ENCODE assay signal across 8 cellular contexts in the genomic region with DNA sequence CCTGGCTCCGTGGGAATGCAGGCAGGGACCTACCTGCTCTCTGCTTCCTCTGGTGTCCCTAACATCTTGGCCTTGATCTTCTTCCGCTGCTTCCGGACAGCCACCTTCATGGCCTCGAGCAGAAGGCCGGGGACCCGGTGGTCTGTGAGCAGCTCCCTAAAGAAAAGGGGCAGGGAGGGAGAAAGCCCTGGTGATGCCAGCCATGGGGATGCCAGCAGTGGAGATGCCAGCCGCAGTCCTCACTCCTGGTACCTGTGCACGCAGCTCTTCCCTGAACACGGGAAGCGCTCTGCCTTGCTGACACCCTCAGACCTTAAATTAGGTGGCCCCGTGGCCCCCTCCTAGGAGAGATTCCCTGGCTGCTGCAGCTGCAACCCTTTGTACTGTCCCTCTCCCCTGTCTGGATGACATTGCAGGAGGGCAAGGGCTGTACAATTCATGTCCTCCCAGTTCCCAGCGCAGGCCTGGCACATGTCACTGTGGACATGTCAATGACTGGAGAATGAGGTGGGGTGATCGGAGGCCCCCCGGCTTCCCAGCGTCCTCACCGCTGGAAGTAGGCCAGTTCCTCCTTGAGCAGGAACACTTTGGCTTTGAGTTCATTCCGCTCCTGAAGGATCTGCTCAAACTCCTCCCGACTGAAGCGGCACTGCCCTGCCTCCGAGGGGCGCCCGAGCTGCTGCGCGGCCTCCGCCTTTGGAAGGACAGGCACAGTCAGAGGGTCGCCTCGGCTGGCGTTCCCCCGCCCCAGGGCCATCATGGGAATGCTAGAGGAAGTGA. TPM values are rescaled to one million over a fixed set of nuclear protein-coding genes. Genes with fewer than 3 reads are reported as not detected.
DNase-seq lines count a peak whose midpoint lies in the region; ATAC-seq and TF ChIP-seq lines count a peak whose summit lies in the region.

No MANE protein-coding gene starts in this region.

- H3K27me3 ChIP-seq in HCT116 (ENCODE audit: insufficient read depth, low read length) (no peaks in the 10 kb centered on the region), skeletal muscle tissue (ENCODE audit: control insufficient read depth in 3 of 3, insufficient read depth in 3 of 3, low read length in 3 of 3) (no peaks in the 10 kb centered on the region)

- no peaks in the 10 kb centered on the region for H3K79me2 ChIP-seq in HCT116 (ENCODE audit: insufficient read depth, low read length)

- no peaks in the 10 kb centered on the region for H3K9me2 ChIP-seq in HCT116 (ENCODE audit: insufficient read depth)

- BruUV-seq in HCT116 (replicated peaks; lab: Mats Ljungman, UMichigan), result no TSS peak

- peaks cover 21 to 24% of the 10 kb centered on the region in 2 experiments for H3K36me3 ChIP-seq in HCT116 (ENCODE audit: control insufficient read depth in 1 of 2, insufficient read depth in 2 of 2, low read length in 2 of 2)
- peaks cover 43 to 50% (median 45%) of the 10 kb centered on the region in 3 donors for H3K36me3 ChIP-seq in skeletal muscle tissue (ENCODE audit: control insufficient read depth in 3 of 3, insufficient read depth in 3 of 3, low read length in 3 of 3)

- peak in 2 of 3 experiments; percentile 33 to 54; a peak in 2 of 6 replicates for TF ChIP-seq CTCF in HCT116 (IDR thresholded peaks at IDR 0.05 in 2 of 3, conservative IDR thresholded peaks at IDR 0.05 in 1 of 3; ENCODE audit: borderline replicate concordance in 1 of 3, insufficient read depth in 1 of 3, low read depth in 2 of 3, low read length in 2 of 3)

- peak overlapping the region; percentile 99 for H3K4me2 ChIP-seq in HCT116 (ENCODE audit: low read length)

- no peak overlapping the region for H2AFZ ChIP-seq in HCT116 (ENCODE audit: low read depth, low read length, poor library complexity, severe bottlenecking)

- no peaks in the 10 kb centered on the region for H3K9me3 ChIP-seq in HCT116 (ENCODE audit: control insufficient read depth in 1 of 2, insufficient read depth in 1 of 2, low read depth in 1 of 2, low read length in 2 of 2)
- no peaks in the 10 kb centered on the region for H3K9me3 ChIP-seq in skeletal muscle tissue (ENCODE audit: control insufficient read depth in 3 of 3, low read length in 3 of 3)

- no peak for TF ChIP-seq POLR2A in HCT116 (IDR thresholded peaks at IDR 0.05; ENCODE audit: borderline replicate concordance, extremely low read depth, insufficient read depth, insufficient read length)

- CTCF ChIA-PET in HCT116 (lab: Charles Lee), result interaction anchor here (0.9 to 4.2 kb wide), 22 partner anchors 11 to 394 kb away, joined by 3 to 70 read pairs (median 4); partner anchors contain the start of genes PRPF8 and SLC43A2

- H4K20me1 ChIP-seq in HCT116 (ENCODE audit: insufficient read depth), result no peaks in the 10 kb centered on the region

- DNase-seq in Ammon's horn (ENCODE audit: low spot score), result peak; percentile 54
- DNase-seq in HCT116 (ENCODE audit: low read depth, low spot score), result peak; percentile 12
- no peak for DNase-seq in activated T-helper 1 cell treated with anti-CD3 and anti-CD28 coated beads, Interleukin-12 subunit alpha, Interleukin-12 subunit beta, Interleukin-2, Interleukin-4 antibody, amounts not matched to agents 30 ng/mL and 10 ng/mL and 1 ng/mL, durations not matched to agents 14 hours and 24 hours and 36 hours (ENCODE audit: low spot score)
- DNase-seq in left ventricle myocardium superior, result peak; percentile 74
- DNase-seq in effector CD4-positive, alpha-beta T cell, result no peak
- no peak for DNase-seq in NCI-H2107 treated with DMSO at 0.1 percent for 48 hours (lab: John Stamatoyannopoulos, UW; ENCODE audit: unreplicated experiment)
- no peak for DNase-seq in hepatic stellate cell (ENCODE audit: low spot score)

- RAD21 ChIA-PET in HCT116 (lab: Charles Lee; ENCODE audit: low non-redundant PET in 1 of 2, low total read pairs in 2 of 2, uncharacterized antibody in 2 of 2, unreplicated experiment in 2 of 2), result interaction anchor here (0.6 to 2.0 kb wide), 3 partner anchors 73 to 533 kb away, joined by 3 to 13 read pairs (median 5); no protein-coding TSS in a partner anchor

- H3K4me3 Mint-ChIP-seq in activated T-helper 1 cell treated with anti-CD3 and anti-CD28 coated beads, Interleukin-12 subunit alpha, Interleukin-12 subunit beta, Interleukin-2, Interleukin-4 antibody, amounts not matched to agents 30 ng/mL and 10 ng/mL and 1 ng/mL, durations not matched to agents 14 hours and 24 hours and 36 hours, result peak overlapping the region; percentile 75

- POLR2A ChIA-PET in HCT116 (lab: Charles Lee), result interaction anchor here (1.1 to 3.0 kb wide), 4 partner anchors 12 to 185 kb away, joined by 3 to 14 read pairs (median 7); no protein-coding TSS in a partner anchor

- TF ChIP-seq RAD21 in HCT116 (IDR thresholded peaks at IDR 0.05; ENCODE audit: low read depth), result no peak

- no peaks in the 10 kb centered on the region for H3K9me3 Mint-ChIP-seq in activated T-helper 1 cell treated with anti-CD3 and anti-CD28 coated beads, Interleukin-12 subunit alpha, Interleukin-12 subunit beta, Interleukin-2, Interleukin-4 antibody, amounts not matched to agents 30 ng/mL and 10 ng/mL and 1 ng/mL, durations not matched to agents 14 hours and 24 hours and 36 hours

- peaks cover 27 to 57% of the 10 kb centered on the region in 2 experiments for H3K4me1 ChIP-seq in HCT116 (ENCODE audit: control insufficient read depth in 1 of 2, insufficient read depth in 2 of 2, low read length in 2 of 2)
- H3K4me1 ChIP-seq in skeletal muscle tissue (ENCODE audit: control insufficient read depth in 3 of 3, insufficient read depth in 3 of 3, low read length in 3 of 3), result peaks cover 44 to 60% (median 56%) of the 10 kb centered on the region in 3 donors

- H3K36me3 Mint-ChIP-seq in activated T-helper 1 cell treated with anti-CD3 and anti-CD28 coated beads, Interleukin-12 subunit alpha, Interleukin-12 subunit beta, Interleukin-2, Interleukin-4 antibody, amounts not matched to agents 30 ng/mL and 10 ng/mL and 1 ng/mL, durations not matched to agents 14 hours and 24 hours and 36 hours (ENCODE audit: low read depth), result peaks cover 27% of the 10 kb centered on the region

- peaks cover 2% of the 10 kb centered on the region for H3K27me3 Mint-ChIP-seq in activated T-helper 1 cell treated with anti-CD3 and anti-CD28 coated beads, Interleukin-12 subunit alpha, Interleukin-12 subunit beta, Interleukin-2, Interleukin-4 antibody, amounts not matched to agents 30 ng/mL and 10 ng/mL and 1 ng/mL, durations not matched to agents 14 hours and 24 hours and 36 hours (ENCODE audit: insufficient read depth)

- peak overlapping the region; percentile 65 to 72 for H3K4me3 ChIP-seq in HCT116 (replicated peaks in 1 of 2; ENCODE audit: low read depth in 1 of 2, low read length in 2 of 2)
- H3K4me3 ChIP-seq in skeletal muscle tissue (ENCODE audit: low read length in 3 of 3), result peak overlapping the region; percentile 72 to 85 (median 84)

- peaks cover 26% of the 10 kb centered on the region for H3K4me1 Mint-ChIP-seq in activated T-helper 1 cell treated with anti-CD3 and anti-CD28 coated beads, Interleukin-12 subunit alpha, Interleukin-12 subunit beta, Interleukin-2, Interleukin-4 antibody, amounts not matched to agents 30 ng/mL and 10 ng/mL and 1 ng/mL, durations not matched to agents 14 hours and 24 hours and 36 hours (ENCODE audit: low read depth)

- no peak overlapping the region for H3K27ac Mint-ChIP-seq in activated T-helper 1 cell treated with anti-CD3 and anti-CD28 coated beads, Interleukin-12 subunit alpha, Interleukin-12 subunit beta, Interleukin-2, Interleukin-4 antibody, amounts not matched to agents 30 ng/mL and 10 ng/mL and 1 ng/mL, durations not matched to agents 14 hours and 24 hours and 36 hours

- H3K27ac ChIP-seq in HCT116 (ENCODE audit: low read depth, low read length) (peak overlapping the region; percentile 93), skeletal muscle tissue (ENCODE audit: low read depth, low read length) (peak overlapping the region; percentile 73)

- peak; percentile 42 for ATAC-seq in HCT116
- ATAC-seq in left ventricle myocardium superior, result peak; percentile 12

- intact Hi-C loops in HCT116 (cut with micrococcal nuclease) (loop anchor here (2.0 to 5.0 kb wide), 2 partner anchors 73 to 391 kb away; no protein-coding TSS in a partner anchor), left ventricle myocardium superior (cut with micrococcal nuclease) (no loop called here)
- intact Hi-C loops in activated T-helper 1 cell treated with anti-CD3 and anti-CD28 coated beads, Interleukin-12 subunit alpha, Interleukin-12 subunit beta, Interleukin-2, Interleukin-4 antibody, amounts not matched to agents 30 ng/mL and 10 ng/mL and 1 ng/mL, durations not matched to agents 14 hours and 24 hours and 36 hours (cut with micrococcal nuclease), result loop anchor here (2.0 to 5.0 kb wide), 4 partner anchors 161 to 394 kb away; partner anchors contain the start of genes CRK, OVCA2 and RPA1

- H3K9ac ChIP-seq in HCT116 (ENCODE audit: low read length) (peak overlapping the region; percentile 77), skeletal muscle tissue (ENCODE audit: low read depth in 1 of 3, low read length in 3 of 3) (peak overlapping the region; percentile 83 to 96 (median 85))

RNA-seq across cellular contexts. Expression of gene RILP, which starts 1.7 kb away (rescaled TPM):
- total RNA-seq in HCT116 (2021; ENCODE audit: unreplicated experiment) (11.6 TPM), left ventricle myocardium superior (81.4 TPM), skeletal muscle tissue (9.9 TPM)
- polyA plus RNA-seq in HCT116 (2012), result 10.8 and 13.4 TPM in 2 replicates
- total RNA-seq in activated T-helper 1 cell treated with anti-CD3 and anti-CD28 coated beads, Interleukin-12 subunit alpha, Interleukin-12 subunit beta, Interleukin-2, Interleukin-4 antibody, amounts not matched to agents 30 ng/mL and 10 ng/mL and 1 ng/mL, durations not matched to agents 14 hours and 24 hours and 36 hours, result 6.8 and 7.4 TPM in 2 replicates

RNA-seq across cellular contexts. Expression of gene SCARF1, which starts 2.5 kb away (rescaled TPM):
- total RNA-seq in HCT116 (2021; ENCODE audit: unreplicated experiment) (2.2 TPM), left ventricle myocardium superior (13.1 TPM), skeletal muscle tissue (5.7 TPM)
- polyA plus RNA-seq in HCT116 (2012), result 0.96 and 1.2 TPM in 2 replicates
- total RNA-seq in activated T-helper 1 cell treated with anti-CD3 and anti-CD28 coated beads, Interleukin-12 subunit alpha, Interleukin-12 subunit beta, Interleukin-2, Interleukin-4 antibody, amounts not matched to agents 30 ng/mL and 10 ng/mL and 1 ng/mL, durations not matched to agents 14 hours and 24 hours and 36 hours, result 7.3 and 9.3 TPM in 2 replicates

RNA-seq across cellular contexts. Expression of gene SLC43A2, which starts 19.4 kb away (rescaled TPM):
- total RNA-seq in HCT116 (2021; ENCODE audit: unreplicated experiment), result 12.6 TPM
- polyA plus RNA-seq in HCT116 (2012), result 10.0 and 12.0 TPM in 2 replicates
- 1.7 and 2.5 TPM in 2 replicates for total RNA-seq in activated T-helper 1 cell treated with anti-CD3 and anti-CD28 coated beads, Interleukin-12 subunit alpha, Interleukin-12 subunit beta, Interleukin-2, Interleukin-4 antibody, amounts not matched to agents 30 ng/mL and 10 ng/mL and 1 ng/mL, durations not matched to agents 14 hours and 24 hours and 36 hours
- total RNA-seq in left ventricle myocardium superior, result 3.1 TPM
- total RNA-seq in skeletal muscle tissue, result 4.7 TPM

RNA-seq across cellular contexts. Expression of gene PRPF8, which starts 36.7 kb away (rescaled TPM):
- total RNA-seq in HCT116 (2021; ENCODE audit: unreplicated experiment) (386 TPM), left ventricle myocardium superior (135 TPM), skeletal muscle tissue (96.0 TPM)
- polyA plus RNA-seq in HCT116 (2012), result 284 and 382 TPM in 2 replicates
- total RNA-seq in activated T-helper 1 cell treated with anti-CD3 and anti-CD28 coated beads, Interleukin-12 subunit alpha, Interleukin-12 subunit beta, Interleukin-2, Interleukin-4 antibody, amounts not matched to agents 30 ng/mL and 10 ng/mL and 1 ng/mL, durations not matched to agents 14 hours and 24 hours and 36 hours, result 405 and 410 TPM in 2 replicates

Comparison
In these comparisons a context has a peak if more than half of its experiments do, and no peak if none do; other contexts are left out.
1. DNase-seq: peak in Ammon's horn (single experiment), HCT116 (single experiment) and left ventricle myocardium superior (single experiment); none in activated T-helper 1 cell treated with anti-CD3 and anti-CD28 coated beads, Interleukin-12 subunit alpha, Interleukin-12 subunit beta, Interleukin-2, Interleukin-4 antibody, amounts not matched to agents 30 ng/mL and 10 ng/mL and 1 ng/mL, durations not matched to agents 14 hours and 24 hours and 36 hours (single experiment), effector CD4-positive, alpha-beta T cell (single experiment), NCI-H2107 treated with DMSO at 0.1 percent for 48 hours (single experiment) and hepatic stellate cell (single experiment).